Comparison of ENCODE assay signal across 35 cellular contexts in genomic region chr4:133268205-133268604, GRCh38.
"Had no signal": no experiment of that assay in that cellular context is flagged by ENCODE, and none has a peak within 500 bp of the region (broad histone marks: within the 10 kb centered on the region; RNA-seq: fewer than 3 reads in every experiment).

No MANE protein-coding gene starts in this region.

- H3K4me3 ChIP-seq: coronary artery, dorsolateral prefrontal cortex, esophagus squamous epithelium, gastroesophageal sphincter, heart right ventricle had no signal

- FAIRE-seq: astrocyte, bronchial epithelial cell, endometrium, endothelial cell of umbilical vein, TTC549 had no signal

- H3K36me3 Mint-ChIP-seq: activated naive CD4-positive, alpha-beta T cell treated with anti-CD3 and anti-CD28 coated beads, Interleukin-2, amount 10 ng/mL, durations not matched to agents 7 days and 5 days; activated naive CD4-positive, alpha-beta T cell treated with anti-CD3 and anti-CD28 coated beads, Interleukin-2, amount 50 U/mL, for 72 hours; activated naive CD8-positive, alpha-beta T cell treated with anti-CD3 and anti-CD28 coated beads, Interleukin-2, amount 10 ng/mL, durations not matched to agents 7 days and 5 days; WTC11 had no signal

- ATAC-seq: activated naive CD4-positive, alpha-beta T cell treated with anti-CD3 and anti-CD28 coated beads, Interleukin-2, amount 50 U/mL, for 72 hours; activated T-cell treated with anti-CD3 and anti-CD28 coated beads, Interleukin-2, amount 50 U/mL, for 72 hours; gastroesophageal sphincter; heart right ventricle; WTC11 had no signal

- H3K9me3 ChIP-seq: esophagus squamous epithelium, gastroesophageal sphincter, heart right ventricle had no signal

- H3K4me1 Mint-ChIP-seq: activated CD4-positive, alpha-beta memory T cell treated with anti-CD3 and anti-CD28 coated beads, Interleukin-2, amount 10 ng/mL, durations not matched to agents 7 days and 5 days; activated CD4-positive, alpha-beta T cell treated with anti-CD3 and anti-CD28 coated beads, Interleukin-2, amount 10 ng/mL, durations not matched to agents 7 days and 5 days; activated naive CD4-positive, alpha-beta T cell treated with anti-CD3 and anti-CD28 coated beads, Interleukin-2, amount 10 ng/mL, durations not matched to agents 7 days and 5 days; activated naive CD8-positive, alpha-beta T cell treated with anti-CD3 and anti-CD28 coated beads, Interleukin-2, amount 10 ng/mL, durations not matched to agents 7 days and 5 days; central memory CD8-positive, alpha-beta T cell had no signal

- H3K27me3 ChIP-seq: brain microvascular endothelial cell, dorsolateral prefrontal cortex, esophagus squamous epithelium, gastroesophageal sphincter had no signal

- H3K36me3 ChIP-seq: brain microvascular endothelial cell, esophagus squamous epithelium, gastroesophageal sphincter, heart right ventricle had no signal

- H3K27ac Mint-ChIP-seq: activated CD4-positive, alpha-beta memory T cell treated with anti-CD3 and anti-CD28 coated beads, Interleukin-2, amount 10 ng/mL, durations not matched to agents 7 days and 5 days; activated CD4-positive, alpha-beta T cell treated with anti-CD3 and anti-CD28 coated beads, Interleukin-2, amount 10 ng/mL, durations not matched to agents 7 days and 5 days; activated naive CD4-positive, alpha-beta T cell treated with anti-CD3 and anti-CD28 coated beads, Interleukin-2, amount 10 ng/mL, durations not matched to agents 7 days and 5 days; activated naive CD4-positive, alpha-beta T cell treated with anti-CD3 and anti-CD28 coated beads, Interleukin-2, amount 50 U/mL, for 72 hours; activated naive CD8-positive, alpha-beta T cell treated with anti-CD3 and anti-CD28 coated beads, Interleukin-2, amount 10 ng/mL, durations not matched to agents 7 days and 5 days; activated T-cell treated with anti-CD3 and anti-CD28 coated beads, Interleukin-2, amount 50 U/mL, for 24 hours; activated T-cell treated with anti-CD3 and anti-CD28 coated beads, Interleukin-2, amount 50 U/mL, for 72 hours; dendritic cell treated with granulocyte-macrophage colony-stimulating factor and Interleukin-4, amounts not matched to agents 40 ng/mL and 50 ng/mL, for 4 days; WTC11 had no signal

- H3K4me1 ChIP-seq: esophagus squamous epithelium, gastroesophageal sphincter, heart right ventricle had no signal

- H3K9me3 Mint-ChIP-seq: activated CD4-positive, alpha-beta memory T cell treated with anti-CD3 and anti-CD28 coated beads, Interleukin-2, amount 10 ng/mL, durations not matched to agents 7 days and 5 days; activated CD4-positive, alpha-beta T cell treated with anti-CD3 and anti-CD28 coated beads, Interleukin-2, amount 10 ng/mL, durations not matched to agents 7 days and 5 days; activated naive CD4-positive, alpha-beta T cell treated with anti-CD3 and anti-CD28 coated beads, Interleukin-2, amount 10 ng/mL, durations not matched to agents 7 days and 5 days; activated naive CD8-positive, alpha-beta T cell treated with anti-CD3 and anti-CD28 coated beads, Interleukin-2, amount 10 ng/mL, durations not matched to agents 7 days and 5 days; activated T-cell treated with anti-CD3 and anti-CD28 coated beads, Interleukin-2, amount 50 U/mL, for 24 hours; activated T-cell treated with anti-CD3 and anti-CD28 coated beads, Interleukin-2, amount 50 U/mL, for 72 hours; central memory CD8-positive, alpha-beta T cell; dendritic cell treated with granulocyte-macrophage colony-stimulating factor and Interleukin-4, amounts not matched to agents 40 ng/mL and 50 ng/mL, for 4 days; WTC11 had no signal

- DNase-seq: activated CD4-positive, alpha-beta memory T cell treated with anti-CD3 and anti-CD28 coated beads, Interleukin-2, amount 10 ng/mL, durations not matched to agents 7 days and 5 days; activated CD4-positive, alpha-beta T cell treated with anti-CD3 and anti-CD28 coated beads for 1 hour; activated CD4-positive, alpha-beta T cell treated with anti-CD3 and anti-CD28 coated beads for 4 hours; activated CD4-positive, alpha-beta T cell treated with anti-CD3 and anti-CD28 coated beads, Interleukin-2, amount 10 ng/mL, durations not matched to agents 7 days and 5 days; activated CD4-positive, alpha-beta T cell treated with anti-CD3 and anti-CD28 coated beads, Interleukin-2, amount 50 U/mL, for 4 hours; activated CD8-positive, alpha-beta memory T cell treated with anti-CD3 and anti-CD28 coated beads, Interleukin-2, amount 50 U/mL, for 48 hours; activated gamma-delta T cell; activated naive CD4-positive, alpha-beta T cell; activated naive CD4-positive, alpha-beta T cell treated with anti-CD3 and anti-CD28 coated beads, Interleukin-2, amount 10 ng/mL, durations not matched to agents 7 days and 5 days; activated naive CD8-positive, alpha-beta T cell treated with anti-CD3 and anti-CD28 coated beads, Interleukin-2, amount 10 ng/mL, durations not matched to agents 7 days and 5 days; activated T-cell treated with anti-CD3 and anti-CD28 coated beads for 4 hours; activated T-cell treated with anti-CD3 and anti-CD28 coated beads, Interleukin-2, amount 50 U/mL, for 24 hours; activated T-cell treated with anti-CD3 and anti-CD28 coated beads, Interleukin-2, amount 50 U/mL, for 72 hours; amniotic stem cell; anterior cingulate cortex; brain microvascular endothelial cell; dorsolateral prefrontal cortex; effector memory CD4-positive, alpha-beta T cell; esophagus squamous epithelium; foreskin melanocyte; heart right ventricle; T-helper 2 cell had no signal

- H3K4me3 Mint-ChIP-seq: activated CD4-positive, alpha-beta memory T cell treated with anti-CD3 and anti-CD28 coated beads, Interleukin-2, amount 10 ng/mL, durations not matched to agents 7 days and 5 days; activated CD4-positive, alpha-beta T cell treated with anti-CD3 and anti-CD28 coated beads, Interleukin-2, amount 10 ng/mL, durations not matched to agents 7 days and 5 days; activated naive CD4-positive, alpha-beta T cell treated with anti-CD3 and anti-CD28 coated beads, Interleukin-2, amount 10 ng/mL, durations not matched to agents 7 days and 5 days; activated naive CD8-positive, alpha-beta T cell treated with anti-CD3 and anti-CD28 coated beads, Interleukin-2, amount 10 ng/mL, durations not matched to agents 7 days and 5 days; activated T-cell treated with anti-CD3 and anti-CD28 coated beads, Interleukin-2, amount 50 U/mL, for 24 hours; activated T-cell treated with anti-CD3 and anti-CD28 coated beads, Interleukin-2, amount 50 U/mL, for 72 hours; central memory CD8-positive, alpha-beta T cell; dendritic cell treated with granulocyte-macrophage colony-stimulating factor and Interleukin-4, amounts not matched to agents 40 ng/mL and 50 ng/mL, for 4 days; WTC11 had no signal

- H3K27me3 Mint-ChIP-seq: activated CD4-positive, alpha-beta memory T cell treated with anti-CD3 and anti-CD28 coated beads, Interleukin-2, amount 10 ng/mL, durations not matched to agents 7 days and 5 days; activated CD4-positive, alpha-beta T cell treated with anti-CD3 and anti-CD28 coated beads, Interleukin-2, amount 10 ng/mL, durations not matched to agents 7 days and 5 days; activated naive CD4-positive, alpha-beta T cell treated with anti-CD3 and anti-CD28 coated beads, Interleukin-2, amount 10 ng/mL, durations not matched to agents 7 days and 5 days; activated naive CD8-positive, alpha-beta T cell treated with anti-CD3 and anti-CD28 coated beads, Interleukin-2, amount 10 ng/mL, durations not matched to agents 7 days and 5 days; activated T-cell treated with anti-CD3 and anti-CD28 coated beads, Interleukin-2, amount 50 U/mL, for 24 hours; central memory CD8-positive, alpha-beta T cell; dendritic cell treated with granulocyte-macrophage colony-stimulating factor and Interleukin-4, amounts not matched to agents 40 ng/mL and 50 ng/mL, for 4 days had no signal

- H3K27ac ChIP-seq: brain microvascular endothelial cell, coronary artery, dorsolateral prefrontal cortex, epithelial cell of prostate, esophagus squamous epithelium, gastroesophageal sphincter, heart right ventricle, VCaP had no signal
